In genomic region chr3:139308156-139309017, GRCh38 we compare ENCODE assay signal across 25 cellular contexts. TPM values are rescaled to one million over a fixed set of nuclear protein-coding genes. Genes with fewer than 3 reads are reported as not detected.
DNase-seq lines count a peak whose midpoint lies in the region; ATAC-seq, FAIRE-seq and TF ChIP-seq lines count a peak whose summit lies in the region.
"Had no signal": no experiment of that assay in that cellular context is flagged by ENCODE, and none has a peak within 500 bp of the region (broad histone marks: within the 10 kb centered on the region; RNA-seq: fewer than 3 reads in every experiment).

No MANE protein-coding gene starts in this region.

- H4K20me1 ChIP-seq in astrocyte (ENCODE audit: insufficient read depth, low read length): no peaks in the 10 kb centered on the region

- ATAC-seq in HG03045 (IDR thresholded peaks at IDR 0.05; ENCODE audit: unreplicated experiment) (no peak), GM19397 (IDR thresholded peaks at IDR 0.05; ENCODE audit: unreplicated experiment) (no peak), GM21825 (IDR thresholded peaks at IDR 0.05; ENCODE audit: unreplicated experiment) (no peak)
- ATAC-seq: left ventricle myocardium superior had no signal

- H3K27ac ChIP-seq in astrocyte (ENCODE audit: low read depth, low read length) (no peak overlapping the region), neuronal stem cell (replicated peaks; ENCODE audit: low read length) (no peak overlapping the region)
- H3K27ac ChIP-seq: epithelial cell of prostate, hepatocyte, sigmoid colon had no signal

- H3K18ac ChIP-seq in neuronal stem cell (ENCODE audit: low read length): peak overlapping the region; percentile 23

- H3K36me3 ChIP-seq in astrocyte (ENCODE audit: insufficient read depth, low read length): no peaks in the 10 kb centered on the region
- H3K36me3 ChIP-seq in neuronal stem cell (replicated peaks in 1 of 2; ENCODE audit: control insufficient read depth in 2 of 2, insufficient read depth in 2 of 2, low read length in 2 of 2): no peaks in the 10 kb centered on the region
- H3K36me3 ChIP-seq: sigmoid colon had no signal

- H3K4me3 Mint-ChIP-seq in astrocyte (ENCODE audit: unreplicated experiment): no peak overlapping the region
- H3K4me3 Mint-ChIP-seq: activated naive CD4-positive, alpha-beta T cell treated with anti-CD3 and anti-CD28 coated beads, Interleukin-2, amount 10 ng/mL, durations not matched to agents 7 days and 5 days; CD14-positive monocyte; IgD-negative memory B cell; immature natural killer cell; nephron had no signal

- no peak for FAIRE-seq in astrocyte (lab: Jason Lieb, UNC)

- H2AFZ ChIP-seq in astrocyte (ENCODE audit: low read depth, low read length) (no peak overlapping the region), neuronal stem cell (ENCODE audit: low read length) (no peak overlapping the region)
- H2AFZ ChIP-seq: hepatocyte had no signal

- peaks cover 3% of the 10 kb centered on the region for H3K9me3 Mint-ChIP-seq in astrocyte (ENCODE audit: unreplicated experiment)
- H3K9me3 Mint-ChIP-seq: activated naive CD4-positive, alpha-beta T cell treated with anti-CD3 and anti-CD28 coated beads, Interleukin-2, amount 10 ng/mL, durations not matched to agents 7 days and 5 days; immature natural killer cell; nephron had no signal

- H3K36me3 Mint-ChIP-seq in astrocyte (ENCODE audit: low read depth, unreplicated experiment): no peaks in the 10 kb centered on the region
- H3K36me3 Mint-ChIP-seq: activated naive CD4-positive, alpha-beta T cell treated with anti-CD3 and anti-CD28 coated beads, Interleukin-2, amount 10 ng/mL, durations not matched to agents 7 days and 5 days; CD14-positive monocyte; IgD-negative memory B cell; immature natural killer cell had no signal

- no peak overlapping the region for H3K23ac ChIP-seq in neuronal stem cell (ENCODE audit: low read depth, low read length, poor library complexity)

- H2BK120ac ChIP-seq in neuronal stem cell (ENCODE audit: low read depth, low read length): no peak overlapping the region

- H3K27me3 Mint-ChIP-seq in astrocyte (ENCODE audit: low read depth, unreplicated experiment): no peaks in the 10 kb centered on the region
- H3K27me3 Mint-ChIP-seq: IgD-negative memory B cell had no signal

- H3K14ac ChIP-seq in neuronal stem cell (ENCODE audit: low read length): no peak overlapping the region

- no peak overlapping the region for H2BK15ac ChIP-seq in neuronal stem cell (ENCODE audit: low read length)

- H3K27me3 ChIP-seq in astrocyte (ENCODE audit: insufficient read depth, low read length) (no peaks in the 10 kb centered on the region), neuronal stem cell (ENCODE audit: control insufficient read depth in 3 of 3, insufficient read depth in 3 of 3, low read depth in 1 of 3, low read length in 3 of 3) (no peaks in the 10 kb centered on the region)
- H3K27me3 ChIP-seq: hepatocyte, sigmoid colon had no signal

- no peak overlapping the region for H2BK12ac ChIP-seq in neuronal stem cell (ENCODE audit: low read length)

- no peak for TF ChIP-seq CTCF in AG09309 (IDR thresholded peaks at IDR 0.05; ENCODE audit: control insufficient read depth, insufficient read depth, low read depth, low read length, missing control alignments)
- TF ChIP-seq CTCF in astrocyte (IDR thresholded peaks at IDR 0.05; ENCODE audit: insufficient read depth, low read depth, low read length): no peak

- H3K4me3 ChIP-seq in AG09309 (ENCODE audit: control insufficient read depth, low read depth, low read length): no peak overlapping the region
- H3K4me3 ChIP-seq in astrocyte (ENCODE audit: insufficient read depth, low read depth, low read length): no peak overlapping the region
- H3K4me3 ChIP-seq in neuronal stem cell (ENCODE audit: low read length in 2 of 2): no peak overlapping the region
- H3K4me3 ChIP-seq: hepatocyte, sigmoid colon had no signal

- H4K8ac ChIP-seq in neuronal stem cell (ENCODE audit: low read depth, low read length): no peak overlapping the region

- peak; percentile 48 for DNase-seq in AG09309 (ENCODE audit: low read depth)
- DNase-seq in HT-29 (ENCODE audit: low spot score): peak; percentile 28
- no peak for DNase-seq in astrocyte (ENCODE audit: low read depth)
- no peak for DNase-seq in neuronal stem cell (ENCODE audit: low spot score)
- no peak for DNase-seq in dedifferentiated amniotic fluid mesenchymal stem cell (ENCODE audit: extremely low spot score)
- DNase-seq: activated CD4-positive, alpha-beta T cell treated with anti-CD3 and anti-CD28 coated beads for 4 hours; activated naive CD4-positive, alpha-beta T cell treated with anti-CD3 and anti-CD28 coated beads, Interleukin-2, amount 10 ng/mL, durations not matched to agents 7 days and 5 days; activated T-cell treated with anti-CD3 and anti-CD28 coated beads, Interleukin-2, amount 50 U/mL, for 48 hours; anterior cingulate cortex; central memory CD4-positive, alpha-beta T cell; foreskin melanocyte; immature natural killer cell; left ventricle myocardium superior; MM.1S; NCI-H1436; sigmoid colon; substantia nigra had no signal

- H3K9ac ChIP-seq in astrocyte (ENCODE audit: low read length) (peak overlapping the region; percentile 3), neuronal stem cell (ENCODE audit: low read depth, low read length, poor library complexity) (no peak overlapping the region)

- no CpG with 5 or more reads among the region's 5 CpGs for WGBS in neuronal stem cell (ENCODE audit: extremely low coverage in 2 of 2, insufficient read length in 2 of 2, insufficient replicate concordance in 1 of 2), 2 donors

- peaks cover 42% of the 10 kb centered on the region for H3K4me1 ChIP-seq in astrocyte (ENCODE audit: insufficient read depth, low read length)
- H3K4me1 ChIP-seq in neuronal stem cell (ENCODE audit: control insufficient read depth in 2 of 2, insufficient read depth in 1 of 2, low read depth in 1 of 2, low read length in 2 of 2): peaks cover 8 to 11% of the 10 kb centered on the region in 2 donors
- H3K4me1 ChIP-seq: sigmoid colon had no signal

- H4K91ac ChIP-seq in neuronal stem cell (ENCODE audit: low read depth, low read length, poor library complexity): no peak overlapping the region

- no peak overlapping the region for H2AK5ac ChIP-seq in neuronal stem cell (ENCODE audit: low read depth, low read length)

- H3K9me3 ChIP-seq in astrocyte (ENCODE audit: insufficient read depth, low read depth, low read length): no peaks in the 10 kb centered on the region
- no peaks in the 10 kb centered on the region for H3K9me3 ChIP-seq in neuronal stem cell (replicated peaks in 1 of 2; ENCODE audit: control insufficient read depth in 2 of 2, insufficient read depth in 1 of 2, low read depth in 1 of 2, low read length in 2 of 2)
- H3K9me3 ChIP-seq: sigmoid colon had no signal

- no peak overlapping the region for H3K4ac ChIP-seq in neuronal stem cell (ENCODE audit: low read length)

- peak overlapping the region; percentile 53 for H3K4me2 ChIP-seq in astrocyte (ENCODE audit: low read length)
- no peak overlapping the region for H3K4me2 ChIP-seq in neuronal stem cell (ENCODE audit: insufficient read depth, low read length, poor library complexity, severe bottlenecking)
- H3K4me2 ChIP-seq: hepatocyte had no signal

- no peaks in the 10 kb centered on the region for H3K79me1 ChIP-seq in neuronal stem cell (ENCODE audit: low read depth, low read length)

- H2BK5ac ChIP-seq in neuronal stem cell (ENCODE audit: low read length): no peak overlapping the region

- peaks cover 59% of the 10 kb centered on the region for H3K4me1 Mint-ChIP-seq in astrocyte (ENCODE audit: low read depth, unreplicated experiment)
- H3K4me1 Mint-ChIP-seq: activated naive CD4-positive, alpha-beta T cell treated with anti-CD3 and anti-CD28 coated beads, Interleukin-2, amount 10 ng/mL, durations not matched to agents 7 days and 5 days; CD14-positive monocyte; immature natural killer cell had no signal

- no peaks in the 10 kb centered on the region for H3K79me2 ChIP-seq in astrocyte (ENCODE audit: insufficient read depth, low read length)
- H3K79me2 ChIP-seq: hepatocyte had no signal

- H3K27ac Mint-ChIP-seq in astrocyte (ENCODE audit: unreplicated experiment): peak overlapping the region; percentile 78
- H3K27ac Mint-ChIP-seq: activated naive CD4-positive, alpha-beta T cell treated with anti-CD3 and anti-CD28 coated beads, Interleukin-2, amount 10 ng/mL, durations not matched to agents 7 days and 5 days; immature natural killer cell had no signal

RNA-seq across cellular contexts. Expression of gene MRPS22, which starts 35.4 kb away (rescaled TPM):
- total RNA-seq in HT-29 (2014; rRNA removed; shearing (Covaris generic)): 46.0 and 54.4 TPM in 2 replicates
- total RNA-seq in astrocyte: 40.4 and 43.1 TPM in 2 replicates
- 39.9 TPM for polyA plus RNA-seq in neuronal stem cell (2013, experiment 1 of 2)
- 40.1 TPM for polyA plus RNA-seq in neuronal stem cell (2013, experiment 2 of 2)

Comparison
In these comparisons a context has a peak if more than half of its experiments do, and no peak if none do; other contexts are left out.
1. DNase-seq: peak in AG09309 (single experiment) and HT-29 (single experiment); none in astrocyte (single experiment), neuronal stem cell (single experiment) and dedifferentiated amniotic fluid mesenchymal stem cell (single experiment).